In the genomic region with DNA sequence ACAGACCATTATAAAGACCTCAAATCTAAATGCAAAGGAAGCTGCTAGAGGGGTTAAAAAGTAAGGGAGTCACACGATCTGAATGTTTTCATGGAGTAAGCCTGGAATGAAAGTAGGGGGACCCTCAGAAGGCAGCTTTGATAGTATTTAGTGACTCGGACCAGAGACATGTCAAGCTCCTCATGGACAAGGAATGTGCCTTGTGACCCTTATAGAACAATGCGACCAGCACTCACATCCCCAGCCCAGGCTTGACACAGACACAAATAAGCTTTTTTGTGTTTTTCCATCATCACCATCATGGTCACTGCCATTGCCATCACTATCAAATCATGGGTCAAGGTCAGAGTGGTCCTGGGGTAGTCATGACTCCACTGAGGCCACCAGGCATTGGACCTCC, we compare ENCODE assay signal across 14 cellular contexts.
DNase-seq lines count a peak whose midpoint lies in the region.
"Had no signal": no experiment of that assay in that cellular context is flagged by ENCODE, and none has a peak within 500 bp of the region (broad histone marks: within the 10 kb centered on the region; RNA-seq: fewer than 3 reads in every experiment).

No MANE protein-coding gene starts in this region.

- H3K27ac ChIP-seq in mesodermal cell (ENCODE audit: low read depth, low read length, severe bottlenecking), result peak overlapping the region; percentile 57
- H3K27ac ChIP-seq: BLaER1, C4-2B had no signal

- DNase-seq in EL, result peak; percentile 30
- DNase-seq in islet precursor cell, result peak; percentile 60
- DNase-seq in activated gamma-delta T cell (lab: John Stamatoyannopoulos, UW), result no peak
- DNase-seq in RPMI8226, result no peak
- DNase-seq in CD1c-positive myeloid dendritic cell (ENCODE audit: extremely low spot score), result no peak
- DNase-seq: CD4-positive, alpha-beta T cell; CD8-positive, alpha-beta memory T cell; DMS 273 treated with DMSO at 0.1 percent for 48 hours; DMS79; GOT3 had no signal

- 71 to 85% methylated on average over 3 of the region's 3 CpGs for WGBS in mesodermal cell (ENCODE audit: insufficient coverage in 2 of 2), 2 experiments

- peaks cover 17% of the 10 kb centered on the region for H3K4me1 ChIP-seq in mesodermal cell (ENCODE audit: control insufficient read depth, insufficient read depth, low read length, poor library complexity, severe bottlenecking)
- H3K4me1 ChIP-seq: BLaER1, HAP-1 had no signal

- no peak overlapping the region for H3K4me3 ChIP-seq in mesodermal cell (ENCODE audit: extremely low read depth, insufficient read depth, low read length, poor library complexity, severe bottlenecking)
- H3K4me3 ChIP-seq: BLaER1, HAP-1 had no signal

- H3K9me3 ChIP-seq in mesodermal cell (ENCODE audit: control insufficient read depth, low read length), result no peaks in the 10 kb centered on the region
- H3K9me3 ChIP-seq: BLaER1, HAP-1 had no signal

- no peaks in the 10 kb centered on the region for H3K36me3 ChIP-seq in mesodermal cell (ENCODE audit: control insufficient read depth, insufficient read depth, low read length)
- H3K36me3 ChIP-seq: BLaER1, HAP-1 had no signal

Comparison
In these comparisons a context has a peak if more than half of its experiments do, and no peak if none do; other contexts are left out.
1. DNase-seq: peak in EL (single experiment) and islet precursor cell (single experiment); none in activated gamma-delta T cell (single experiment), RPMI8226 (single experiment) and CD1c-positive myeloid dendritic cell (single experiment).